Comparison of ENCODE assay signal across 18 cellular contexts in genomic region chr22:47334596-47334995, GRCh38.
"Had no signal": no experiment of that assay in that cellular context is flagged by ENCODE, and none has a peak within 500 bp of the region (broad histone marks: within the 10 kb centered on the region; RNA-seq: fewer than 3 reads in every experiment).

No MANE protein-coding gene starts in this region.

- ATAC-seq: effector memory CD8-positive, alpha-beta T cell; gastrocnemius medialis; natural killer cell; pancreas; stimulated activated naive B cell treated with anti-CD40 and anti-IgM and Interleukin-4, amounts not matched to agents 10 μg/mL and 1 μg/mL and 100 μg/mL, for 72 hours had no signal

- H3K4me1 ChIP-seq: gastrocnemius medialis, pancreas, right lobe of liver, tibial nerve, upper lobe of left lung had no signal

- H3K27ac ChIP-seq: gastrocnemius medialis, pancreas, right lobe of liver, thoracic aorta, tibial nerve, upper lobe of left lung had no signal

- H3K36me3 ChIP-seq: gastrocnemius medialis, pancreas, right lobe of liver, thoracic aorta, tibial nerve, upper lobe of left lung had no signal

- H3K27me3 ChIP-seq: pancreas, right lobe of liver, tibial nerve, upper lobe of left lung had no signal

- H3K4me3 ChIP-seq: gastrocnemius medialis, pancreas, right lobe of liver, thoracic aorta, tibial nerve, upper lobe of left lung had no signal

- DNase-seq: cortex of kidney; effector memory CD8-positive, alpha-beta T cell; erythroblast; gastrocnemius medialis; head of caudate nucleus; kidney; mesenchymal stem cell; natural killer cell; occipital lobe; pancreas; right lobe of liver; small intestine; stimulated activated CD4-positive, alpha-beta T cell treated with anti-CD3 and anti-CD28 coated beads, Interleukin-15, amount 100 ng/mL, for 24 hours; stimulated activated CD4-positive, alpha-beta T cell treated with anti-CD3 and anti-CD28 coated beads, Interleukin-2, amount 100 ng/mL, for 48 hours; stimulated activated naive B cell treated with anti-CD40 and anti-IgM and Interleukin-4, amounts not matched to agents 10 μg/mL and 1 μg/mL and 100 μg/mL, for 72 hours; upper lobe of left lung had no signal

- H3K9me3 ChIP-seq: gastrocnemius medialis, pancreas, right lobe of liver, thoracic aorta had no signal
